ENCODE assay signal across 38 cellular contexts in the genomic region with DNA sequence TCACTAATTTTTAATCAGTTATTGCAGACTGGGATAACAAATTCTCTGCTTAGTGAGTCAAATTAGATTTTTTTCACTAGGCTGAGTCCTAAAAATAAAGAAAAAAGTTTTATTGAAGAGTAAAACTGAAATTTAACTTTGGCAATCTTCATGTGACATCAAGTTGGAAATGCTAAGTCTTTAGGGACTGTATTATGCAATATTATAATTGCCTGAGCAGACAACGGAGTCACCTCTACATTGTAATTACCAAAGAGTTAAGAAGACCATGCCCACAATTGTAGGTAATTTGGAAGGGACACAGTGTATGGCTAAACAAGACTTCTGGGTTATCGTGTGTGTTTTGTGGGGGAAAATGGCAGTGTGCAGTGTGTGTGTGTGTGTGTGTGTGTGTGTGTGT. TPM values are rescaled to one million over a fixed set of nuclear protein-coding genes. Genes with fewer than 3 reads are reported as not detected.
"Had no signal": no experiment of that assay in that cellular context is flagged by ENCODE, and none has a peak within 500 bp of the region (broad histone marks: within the 10 kb centered on the region; RNA-seq: fewer than 3 reads in every experiment).

No MANE protein-coding gene starts in this region.

- ATAC-seq: heart right ventricle; left cardiac atrium; left lung; mucosa of descending colon; natural killer cell treated with Interleukin-12 subunit alpha and Interleukin-12 subunit beta and Interleukin-15 and Interleukin-18, amount 100 ng/mL, for 72 hours; pancreas; sciatic nerve had no signal

- H3K4me2 ChIP-seq: smooth muscle cell had no signal

- H3K4me1 ChIP-seq: esophagus squamous epithelium, pancreas, stomach, thyroid gland, vagina had no signal

- H3K36me3 ChIP-seq: esophagus squamous epithelium, heart right ventricle, left lung, neutrophil, pancreas, stomach, thyroid gland, vagina had no signal

- DNase-seq: dermis blood vessel endothelial cell; effector memory CD4-positive, alpha-beta T cell; erythroblast; esophagus squamous epithelium; foreskin melanocyte; glutamatergic neuron; heart right ventricle; hippocampal formation; left cardiac atrium; left lung; mesenchymal stem cell; mucosa of descending colon; naive B cell; pancreas; stimulated activated CD4-positive, alpha-beta T cell treated with anti-CD3 and anti-CD28 coated beads, Interleukin-12 subunit alpha, Interleukin-12 subunit beta, amount 100 ng/mL, for 4 hours; stimulated activated CD4-positive, alpha-beta T cell treated with anti-CD3 and anti-CD28 coated beads, Interleukin-1b, Interleukin-23, amount 100 ng/mL, for 48 hours; stimulated activated CD4-positive, alpha-beta T cell treated with anti-CD3 and anti-CD28 coated beads, Interleukin-4, amount 100 ng/mL, for 1 hour; stimulated activated CD8-positive, alpha-beta memory T cell treated with anti-CD3 and anti-CD28 coated beads, Interleukin-4, amount 100 ng/mL, for 48 hours; stimulated activated naive CD4-positive, alpha-beta T cell treated with Interleukin-2 at 50 U/mL for 16 hours; stomach; thyroid gland; trophoblast cell had no signal

- H3K27me3 ChIP-seq: esophagus squamous epithelium, heart right ventricle, left lung, neutrophil, pancreas, stomach, thyroid gland, vagina had no signal

- FAIRE-seq: islet of Langerhans, pancreas had no signal

- H3K27ac ChIP-seq: esophagus squamous epithelium, heart right ventricle, left lung, neutrophil, pancreas, stomach, thyroid gland, vagina had no signal

- H3K4me3 Mint-ChIP-seq: mesothelial cell of epicardium; naive B cell; natural killer cell treated with Interleukin-12 subunit alpha and Interleukin-12 subunit beta and Interleukin-15 and Interleukin-18, amount 100 ng/mL, for 72 hours; neural crest cell had no signal

- H3K27me3 Mint-ChIP-seq: naive B cell, progenitor cell of endocrine pancreas had no signal

- H3K36me3 Mint-ChIP-seq: mesothelial cell of epicardium; naive B cell; natural killer cell treated with Interleukin-12 subunit alpha and Interleukin-12 subunit beta and Interleukin-15 and Interleukin-18, amount 100 ng/mL, for 72 hours had no signal

- H3K4me3 ChIP-seq: esophagus squamous epithelium, heart right ventricle, left lung, mucosa of descending colon, pancreas, smooth muscle cell, stomach, thyroid gland, vagina had no signal

- H3K4me1 Mint-ChIP-seq: mesothelial cell of epicardium, neural crest cell had no signal

- H3K27ac Mint-ChIP-seq: mesothelial cell of epicardium; naive B cell; natural killer cell treated with Interleukin-12 subunit alpha and Interleukin-12 subunit beta and Interleukin-15 and Interleukin-18, amount 100 ng/mL, for 72 hours; progenitor cell of endocrine pancreas had no signal

- H3K9me3 Mint-ChIP-seq: mesothelial cell of epicardium; naive B cell; natural killer cell treated with Interleukin-12 subunit alpha and Interleukin-12 subunit beta and Interleukin-15 and Interleukin-18, amount 100 ng/mL, for 72 hours had no signal

- H3K9me3 ChIP-seq: heart right ventricle, left lung, mucosa of descending colon, neutrophil, pancreas, stomach, thyroid gland, vagina had no signal

RNA-seq across cellular contexts. Expression of a gene that starts 2.3 kb away (rescaled TPM):
- total RNA-seq: dermis blood vessel endothelial cell; kidney epithelial cell; lung microvascular endothelial cell; mesothelial cell of epicardium; natural killer cell treated with Interleukin-12 subunit alpha and Interleukin-12 subunit beta and Interleukin-15 and Interleukin-18, amount 100 ng/mL, for 72 hours; neural crest cell; progenitor cell of endocrine pancreas; smooth muscle cell; temporal lobe had no signal
- polyA plus RNA-seq: smooth muscle cell had no signal

RNA-seq across cellular contexts. Expression of a gene that starts 24.5 kb away (rescaled TPM):
- total RNA-seq: dermis blood vessel endothelial cell; esophagus squamous epithelium; heart right ventricle; kidney epithelial cell; left cardiac atrium; left lung; lower leg skin; lung microvascular endothelial cell; mesothelial cell of epicardium; natural killer cell treated with Interleukin-12 subunit alpha and Interleukin-12 subunit beta and Interleukin-15 and Interleukin-18, amount 100 ng/mL, for 72 hours; neural crest cell; omental fat pad; pancreas; progenitor cell of endocrine pancreas; sciatic nerve; smooth muscle cell; stomach; subcutaneous adipose tissue; temporal lobe; thyroid gland; ureter; vagina had no signal
- polyA plus RNA-seq: heart right ventricle, pancreas, smooth muscle cell, stomach had no signal

RNA-seq across cellular contexts. Expression of a gene that starts 32.9 kb away (rescaled TPM):
- total RNA-seq: dermis blood vessel endothelial cell; esophagus squamous epithelium; heart right ventricle; kidney epithelial cell; left cardiac atrium; left lung; lower leg skin; lung microvascular endothelial cell; natural killer cell treated with Interleukin-12 subunit alpha and Interleukin-12 subunit beta and Interleukin-15 and Interleukin-18, amount 100 ng/mL, for 72 hours; neural crest cell; pancreas; smooth muscle cell; stomach; subcutaneous adipose tissue; temporal lobe; thyroid gland; ureter; vagina had no signal
- polyA plus RNA-seq: heart right ventricle, pancreas, smooth muscle cell, stomach had no signal

RNA-seq across cellular contexts. Expression of a gene that starts 46.6 kb away (rescaled TPM):
- total RNA-seq: dermis blood vessel endothelial cell, kidney epithelial cell, lung microvascular endothelial cell had no signal
